1 cellular context compared by ENCODE assay signal in genomic region chr15:81095690-81096365, GRCh38.
TF ChIP-seq lines count a peak whose summit lies in the region.

No MANE protein-coding gene starts in this region.

TF ChIP-seq in HepG2, 621 proteins besides CTCF, POLR2A, EP300 and RAD21 (continued from another document):
- TF ChIP-seq ZBTB49 (CRISPR knock-in tag; IDR thresholded peaks at IDR 0.05; ENCODE audit: borderline replicate concordance) (no peak), ZNF678 (CRISPR knock-in tag; IDR thresholded peaks at IDR 0.05) (no peak), KDM3A (CRISPR knock-in tag; IDR thresholded peaks at IDR 0.05; ENCODE audit: low read depth) (no peak), NFE2L2 (IDR thresholded peaks at IDR 0.05; ENCODE audit: low read length) (no peak), ZNF224 (CRISPR knock-in tag; IDR thresholded peaks at IDR 0.05) (no peak), RXRA (CRISPR knock-in tag; IDR thresholded peaks at IDR 0.05) (no peak), MEIS1 (CRISPR knock-in tag; IDR thresholded peaks at IDR 0.05; ENCODE audit: borderline replicate concordance) (no peak), ZBTB42 (CRISPR knock-in tag; IDR thresholded peaks at IDR 0.05) (no peak), EEA1 (CRISPR knock-in tag; IDR thresholded peaks at IDR 0.05; ENCODE audit: borderline replicate concordance) (no peak), PRMT3 (CRISPR knock-in tag; IDR thresholded peaks at IDR 0.05; ENCODE audit: borderline replicate concordance, low read depth) (no peak), ZNF234 (CRISPR knock-in tag; conservative IDR thresholded peaks at IDR 0.05) (no peak), ZNF761 (CRISPR knock-in tag; conservative IDR thresholded peaks at IDR 0.05) (no peak), ZC3H4 (CRISPR knock-in tag; IDR thresholded peaks at IDR 0.05; ENCODE audit: borderline replicate concordance) (no peak), ZNF280B (CRISPR knock-in tag; IDR thresholded peaks at IDR 0.05; ENCODE audit: borderline replicate concordance) (no peak), ATF7-NPFF (CRISPR knock-in tag; IDR thresholded peaks at IDR 0.05; ENCODE audit: low read depth) (no peak), JDP2 (CRISPR knock-in tag; IDR thresholded peaks at IDR 0.05; ENCODE audit: borderline replicate concordance) (no peak)
TF ChIP-seq in HepG2: peak in this region for 0.
